12 cellular contexts compared by ENCODE assay signal in the genomic region with DNA sequence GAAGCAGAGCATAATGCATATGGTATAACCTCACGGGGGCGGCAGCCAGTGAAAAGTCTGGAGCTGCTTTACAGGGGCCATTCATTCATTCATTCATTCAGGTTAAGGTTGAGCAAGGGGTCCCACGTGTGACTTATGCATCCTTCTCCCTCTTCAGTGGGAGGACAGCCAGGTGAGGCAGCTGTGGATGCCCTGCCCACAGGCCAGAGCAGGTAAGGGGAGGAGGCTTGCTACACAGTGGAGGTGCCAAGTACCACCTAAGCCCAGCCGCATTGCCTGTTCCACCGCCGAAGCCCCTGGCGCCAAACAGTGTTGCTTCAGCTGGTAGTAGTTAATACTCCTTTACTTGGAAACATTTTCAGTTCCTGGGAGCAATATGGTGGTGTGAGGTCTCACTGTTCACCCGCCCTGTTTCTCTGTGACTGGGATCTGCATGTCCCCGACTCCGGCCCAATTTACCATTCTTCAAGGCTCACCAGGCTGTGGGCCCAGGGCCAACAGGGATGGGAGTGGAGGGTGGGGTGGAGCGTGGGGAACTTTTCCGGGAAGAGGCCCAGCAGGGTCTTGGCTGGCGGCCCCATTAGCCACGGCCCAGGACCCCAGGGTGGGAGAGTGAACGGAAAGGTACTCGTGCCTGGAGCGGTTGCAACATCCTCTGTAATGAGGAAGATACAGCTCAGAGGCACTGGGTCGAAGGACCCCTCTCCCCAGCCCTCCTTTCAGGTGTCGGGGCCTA. TPM values are rescaled to one million over a fixed set of nuclear protein-coding genes. Genes with fewer than 3 reads are reported as not detected.
DNase-seq lines count a peak whose midpoint lies in the region; ATAC-seq and TF ChIP-seq lines count a peak whose summit lies in the region.
"Had no signal": no experiment of that assay in that cellular context is flagged by ENCODE, and none has a peak within 500 bp of the region (broad histone marks: within the 10 kb centered on the region; RNA-seq: fewer than 3 reads in every experiment).

No MANE protein-coding gene starts in this region.

- H3K4me1 Mint-ChIP-seq in activated naive CD4-positive, alpha-beta T cell treated with anti-CD3 and anti-CD28 coated beads for 36 hours (ENCODE audit: low read depth) = peaks cover 2% of the 10 kb centered on the region
- peaks cover 0 to 17% of the 10 kb centered on the region in 2 donors for H3K4me1 Mint-ChIP-seq in natural killer cell

- H3K4me1 ChIP-seq in uterus = peaks cover 0 to 3% of the 10 kb centered on the region in 2 donors
- H3K4me1 ChIP-seq: BLaER1 had no signal

- no peak overlapping the region for H3K27ac Mint-ChIP-seq in activated naive CD4-positive, alpha-beta T cell treated with anti-CD3 and anti-CD28 coated beads for 36 hours
- H3K27ac Mint-ChIP-seq in natural killer cell = peak overlapping the region in 1 of 2 donors; percentile 11
- H3K27ac Mint-ChIP-seq: activated naive CD4-positive, alpha-beta T cell treated with anti-CD3 and anti-CD28 coated beads, Interleukin-2, amount 50 U/mL, for 72 hours had no signal

- H3K36me3 Mint-ChIP-seq in activated naive CD4-positive, alpha-beta T cell treated with anti-CD3 and anti-CD28 coated beads for 36 hours (ENCODE audit: low read depth) = no peaks in the 10 kb centered on the region
- no peaks in the 10 kb centered on the region for H3K36me3 Mint-ChIP-seq in natural killer cell
- H3K36me3 Mint-ChIP-seq: activated naive CD4-positive, alpha-beta T cell treated with anti-CD3 and anti-CD28 coated beads, Interleukin-2, amount 50 U/mL, for 72 hours had no signal

- H3K27me3 Mint-ChIP-seq in activated naive CD4-positive, alpha-beta T cell treated with anti-CD3 and anti-CD28 coated beads for 36 hours (ENCODE audit: low read depth) = peaks cover 36% of the 10 kb centered on the region
- peaks cover 7 to 17% of the 10 kb centered on the region in 2 donors for H3K27me3 Mint-ChIP-seq in natural killer cell (ENCODE audit: low read depth in 2 of 2)

- CTCF ChIA-PET in activated naive CD4-positive, alpha-beta T cell treated with anti-CD3 and anti-CD28 coated beads for 36 hours (lab: Charles Lee) = no interaction called here

- H3K36me3 ChIP-seq in uterus = no peaks in the 10 kb centered on the region
- H3K36me3 ChIP-seq: BLaER1 had no signal

- H3K27me3 ChIP-seq in uterus = no peaks in the 10 kb centered on the region

- H3K4me3 ChIP-seq in fibroblast of pulmonary artery (replicated peaks; ENCODE audit: low read depth, low read length) (peak overlapping the region; percentile 64), uterus (peak overlapping the region; percentile 67 to 90)
- H3K4me3 ChIP-seq: BLaER1, lung had no signal

- DNase-seq in activated naive CD4-positive, alpha-beta T cell treated with anti-CD3 and anti-CD28 coated beads for 36 hours = no peak
- no peak for DNase-seq in activated naive CD4-positive, alpha-beta T cell (lab: John Stamatoyannopoulos, UW)
- DNase-seq in fibroblast of pulmonary artery (ENCODE audit: low read depth) = peak; percentile 34
- DNase-seq in natural killer cell = no peak
- peak; percentile 57 to 78 for DNase-seq in uterus
- no peak for DNase-seq in ureter (ENCODE audit: low spot score)
- DNase-seq in activated gamma-delta T cell (lab: John Stamatoyannopoulos, UW) = no peak
- DNase-seq: OCI-M1 had no signal

- TF ChIP-seq POLR2A in uterus (IDR thresholded peaks at IDR 0.05) = no peak

- no peaks in the 10 kb centered on the region for H3K9me3 ChIP-seq in uterus

- no peak for ATAC-seq in natural killer cell
- ATAC-seq in GM19035 (IDR thresholded peaks at IDR 0.05; ENCODE audit: unreplicated experiment) = no peak

- H3K9me3 Mint-ChIP-seq in activated naive CD4-positive, alpha-beta T cell treated with anti-CD3 and anti-CD28 coated beads for 36 hours = no peaks in the 10 kb centered on the region
- H3K9me3 Mint-ChIP-seq in natural killer cell = no peaks in the 10 kb centered on the region
- H3K9me3 Mint-ChIP-seq: activated naive CD4-positive, alpha-beta T cell treated with anti-CD3 and anti-CD28 coated beads, Interleukin-2, amount 50 U/mL, for 72 hours had no signal

- no peak for TF ChIP-seq CTCF in fibroblast of pulmonary artery (IDR thresholded peaks at IDR 0.05; ENCODE audit: low read length, missing control alignments)
- no peak for TF ChIP-seq CTCF in natural killer cell (IDR thresholded peaks at IDR 0.05)
- no peak for TF ChIP-seq CTCF in uterus (IDR thresholded peaks at IDR 0.05)

- peak overlapping the region; percentile 84 to 88 for H3K27ac ChIP-seq in uterus
- H3K27ac ChIP-seq: BLaER1 had no signal

- H3K4me3 Mint-ChIP-seq in activated naive CD4-positive, alpha-beta T cell treated with anti-CD3 and anti-CD28 coated beads for 36 hours = peak overlapping the region; percentile 25
- peak overlapping the region; percentile 80 for H3K4me3 Mint-ChIP-seq in natural killer cell

- intact Hi-C loops in activated naive CD4-positive, alpha-beta T cell treated with anti-CD3 and anti-CD28 coated beads for 36 hours (cut with micrococcal nuclease) = no loop called here
- intact Hi-C loops in natural killer cell (cut with micrococcal nuclease) (no loop called here), uterus (cut with DNase I; ENCODE audit: low total_unique reads) (loop anchor here (10.0 kb wide), 1 partner anchor 124 kb away; no protein-coding TSS in a partner anchor)

RNA-seq across cellular contexts. Expression of gene PODN, which starts 0.7 kb away (rescaled TPM):
- total RNA-seq in activated naive CD4-positive, alpha-beta T cell treated with anti-CD3 and anti-CD28 coated beads for 36 hours = not detected
- total RNA-seq in natural killer cell (10 to 100 TPM in 2 of 3 donors, 1 to 10 TPM in 1; 8.8 to 13.2 (median 11.2) TPM), uterus (100 to 1,000 TPM in 1 of 4 donors, 10 to 100 TPM in 3; 20.9 to 100 (median 71.8) TPM), ureter (20.9 TPM)
- total RNA-seq: activated naive CD4-positive, alpha-beta T cell treated with anti-CD3 and anti-CD28 coated beads, Interleukin-2, amount 50 U/mL, for 72 hours had no signal

Comparison
In these comparisons a context has a peak if more than half of its experiments do, and no peak if none do; other contexts are left out.
1. DNase-seq: peak in fibroblast of pulmonary artery (single experiment) and uterus (2 of 2); none in activated naive CD4-positive, alpha-beta T cell treated with anti-CD3 and anti-CD28 coated beads for 36 hours (single experiment), activated naive CD4-positive, alpha-beta T cell (0 of 4), natural killer cell (single experiment), ureter (single experiment) and activated gamma-delta T cell (single experiment).
2. RNA of gene PODN, which starts 0.7 kb away (total RNA-seq): 20.9 to 100 TPM in uterus, 20.9 TPM in ureter (single experiment) and 8.8 to 13.2 TPM in natural killer cell; not detected in activated naive CD4-positive, alpha-beta T cell treated with anti-CD3 and anti-CD28 coated beads for 36 hours; every median in the first group is over 4 times any median in the second.